8 cellular contexts compared by ENCODE assay signal in genomic region chr1:228691926-228692325, GRCh38. TPM values are rescaled to one million over a fixed set of nuclear protein-coding genes. Genes with fewer than 3 reads are reported as not detected.
DNase-seq lines count a peak whose midpoint lies in the region; ATAC-seq and TF ChIP-seq lines count a peak whose summit lies in the region.

No MANE protein-coding gene starts in this region.

- H3K9me3 ChIP-seq in SJCRH30 (replicated peaks) = no peaks in the 10 kb centered on the region

- no peak overlapping the region for H3K4me3 ChIP-seq in NB4 (ENCODE audit: low read depth, low read length)
- H3K4me3 ChIP-seq in SJCRH30 = no peak overlapping the region
- H3K4me3 ChIP-seq in foreskin fibroblast (ENCODE audit: low read depth in 1 of 2, low read length in 2 of 2) = no peak overlapping the region
- no peak overlapping the region for H3K4me3 ChIP-seq in retinal pigment epithelial cell (ENCODE audit: low read length)

- H3K36me3 ChIP-seq in SJCRH30 = no peaks in the 10 kb centered on the region

- H3K36me3 Mint-ChIP-seq in activated CD4-positive, alpha-beta T cell treated with anti-CD3 and anti-CD28 coated beads for 36 hours (ENCODE audit: low read depth) = no peaks in the 10 kb centered on the region

- no peak for TF ChIP-seq POLR2A in NB4 (IDR thresholded peaks at IDR 0.05; ENCODE audit: extremely low read depth, insufficient read length)

- no peaks in the 10 kb centered on the region for H3K9me3 Mint-ChIP-seq in activated CD4-positive, alpha-beta T cell treated with anti-CD3 and anti-CD28 coated beads for 36 hours (ENCODE audit: low read depth)

- H3K4me3 Mint-ChIP-seq in activated CD4-positive, alpha-beta T cell treated with anti-CD3 and anti-CD28 coated beads for 36 hours = no peak overlapping the region

- H3K27me3 ChIP-seq in SJCRH30 = no peaks in the 10 kb centered on the region

- peaks cover 10% of the 10 kb centered on the region for H3K4me1 Mint-ChIP-seq in activated CD4-positive, alpha-beta T cell treated with anti-CD3 and anti-CD28 coated beads for 36 hours

- peak; percentile 30 for DNase-seq in activated CD4-positive, alpha-beta T cell treated with anti-CD3 and anti-CD28 coated beads for 36 hours
- DNase-seq in activated CD4-positive, alpha-beta T cell treated with anti-CD3 and anti-CD28 coated beads for 48 hours = no peak
- DNase-seq in NB4 (ENCODE audit: low read depth) (peak; percentile 74), SJCRH30 (peak; percentile 17 to 63), foreskin fibroblast (peak; percentile 9 to 42), retinal pigment epithelial cell (ENCODE audit: low read depth) (peak; percentile 8), NCI-H187 treated with DMSO at 0.1 percent for 48 hours (lab: John Stamatoyannopoulos, UW) (no peak)

- H3K27ac ChIP-seq in SJCRH30 = no peak overlapping the region

- H3K4me1 ChIP-seq in SJCRH30 = no peaks in the 10 kb centered on the region

- POLR2A ChIA-PET in activated CD4-positive, alpha-beta T cell treated with anti-CD3 and anti-CD28 coated beads for 36 hours (lab: Charles Lee) = interaction anchor here (0.6 kb wide), 1 partner anchor 33 kb away, joined by 3 read pairs; no protein-coding TSS in a partner anchor

- no peaks in the 10 kb centered on the region for H3K27me3 Mint-ChIP-seq in activated CD4-positive, alpha-beta T cell treated with anti-CD3 and anti-CD28 coated beads for 36 hours

- CTCF ChIA-PET in activated CD4-positive, alpha-beta T cell treated with anti-CD3 and anti-CD28 coated beads for 36 hours (lab: Charles Lee) = interaction anchor here (3.7 kb wide), 1 partner anchor 535 kb away, joined by 21 read pairs; no protein-coding TSS in a partner anchor

- no peak overlapping the region for H3K27ac Mint-ChIP-seq in activated CD4-positive, alpha-beta T cell treated with anti-CD3 and anti-CD28 coated beads for 36 hours

- intact Hi-C loops in activated CD4-positive, alpha-beta T cell treated with anti-CD3 and anti-CD28 coated beads for 36 hours (cut with DNase I, micrococcal nuclease) = loop anchor here (1.0 to 2.0 kb wide), 3 partner anchors 535 to 563 kb away; no protein-coding TSS in a partner anchor

- TF ChIP-seq CTCF in NB4 (IDR thresholded peaks at IDR 0.05; ENCODE audit: low read depth, low read length) (peak; percentile 14), foreskin fibroblast (IDR thresholded peaks at IDR 0.05; ENCODE audit: low read depth, low read length) (no peak), retinal pigment epithelial cell (conservative IDR thresholded peaks at IDR 0.05; ENCODE audit: low read depth, low read length) (peak; percentile 50)

- no peak for ATAC-seq in activated CD4-positive, alpha-beta T cell treated with anti-CD3 and anti-CD28 coated beads for 36 hours
- no peak for ATAC-seq in HG02870 (IDR thresholded peaks at IDR 0.05; ENCODE audit: unreplicated experiment)

RNA-seq across cellular contexts. Expression of gene RHOU, which starts 43.4 kb away (rescaled TPM):
- 1 to 10 TPM; 1.2 TPM for total RNA-seq in activated CD4-positive, alpha-beta T cell treated with anti-CD3 and anti-CD28 coated beads for 36 hours
- total RNA-seq in SJCRH30 (2014; rRNA removed; shearing (Covaris generic)) = 3.2 and 3.4 TPM in 2 replicates

Comparison
In these comparisons a context has a peak if more than half of its experiments do, and no peak if none do; other contexts are left out.
1. DNase-seq: peak in activated CD4-positive, alpha-beta T cell treated with anti-CD3 and anti-CD28 coated beads for 36 hours (single experiment), NB4 (single experiment), SJCRH30 (2 of 2), foreskin fibroblast (2 of 2) and retinal pigment epithelial cell (single experiment); none in activated CD4-positive, alpha-beta T cell treated with anti-CD3 and anti-CD28 coated beads for 48 hours (single experiment) and NCI-H187 treated with DMSO at 0.1 percent for 48 hours (single experiment).